In the genomic region with DNA sequence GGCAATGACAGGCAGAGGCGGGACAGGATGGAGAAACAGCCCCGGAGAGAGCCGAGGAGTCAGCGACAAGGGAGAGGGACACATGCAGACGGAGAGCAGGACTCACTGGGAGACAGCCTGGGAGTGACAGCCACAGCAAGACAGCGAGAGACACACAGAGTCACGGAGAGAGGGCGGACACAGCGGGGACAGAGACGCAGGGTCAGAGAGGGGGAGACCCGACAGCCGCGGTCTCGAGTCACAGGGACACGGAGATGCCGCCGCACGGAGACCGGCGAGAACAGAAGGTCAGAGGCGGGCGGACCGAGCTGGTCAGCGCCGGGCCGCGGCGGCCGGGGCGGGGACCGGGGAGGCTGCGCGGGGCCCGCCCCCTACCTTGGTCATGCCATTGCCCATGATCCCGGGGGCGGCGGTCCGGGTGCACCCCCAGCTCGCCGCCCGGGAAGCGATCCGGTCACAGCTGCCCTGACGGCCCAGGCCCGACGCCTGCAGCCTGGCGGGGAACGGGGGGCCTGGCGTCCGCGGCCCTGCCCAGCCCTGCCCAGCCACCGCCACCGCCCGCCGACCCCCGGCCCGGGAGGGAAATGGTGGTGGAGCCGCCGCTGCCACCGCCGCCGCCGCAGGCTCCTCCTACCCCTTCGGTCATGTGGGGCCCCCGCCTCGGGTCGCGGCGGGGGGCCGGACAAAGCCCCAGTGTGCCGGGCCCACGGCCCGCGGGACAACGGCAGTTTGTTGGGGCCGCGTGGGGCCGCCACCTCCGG, we compare ENCODE assay signal across 9 cellular contexts. TPM values are rescaled to one million over a fixed set of nuclear protein-coding genes. Genes with fewer than 3 reads are reported as not detected.
DNase-seq lines count a peak whose midpoint lies in the region; ATAC-seq, FAIRE-seq and TF ChIP-seq lines count a peak whose summit lies in the region.
"Had no signal": no experiment of that assay in that cellular context is flagged by ENCODE, and none has a peak within 500 bp of the region (broad histone marks: within the 10 kb centered on the region; RNA-seq: fewer than 3 reads in every experiment).

A gene with protein sequence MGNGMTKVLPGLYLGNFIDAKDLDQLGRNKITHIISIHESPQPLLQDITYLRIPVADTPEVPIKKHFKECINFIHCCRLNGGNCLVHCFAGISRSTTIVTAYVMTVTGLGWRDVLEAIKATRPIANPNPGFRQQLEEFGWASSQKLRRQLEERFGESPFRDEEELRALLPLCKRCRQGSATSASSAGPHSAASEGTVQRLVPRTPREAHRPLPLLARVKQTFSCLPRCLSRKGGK (minus strand): TSS at position 586 of the 761 bp plus-strand sequence. CDS start 190 bp downstream, at position 396.
A gene with protein sequence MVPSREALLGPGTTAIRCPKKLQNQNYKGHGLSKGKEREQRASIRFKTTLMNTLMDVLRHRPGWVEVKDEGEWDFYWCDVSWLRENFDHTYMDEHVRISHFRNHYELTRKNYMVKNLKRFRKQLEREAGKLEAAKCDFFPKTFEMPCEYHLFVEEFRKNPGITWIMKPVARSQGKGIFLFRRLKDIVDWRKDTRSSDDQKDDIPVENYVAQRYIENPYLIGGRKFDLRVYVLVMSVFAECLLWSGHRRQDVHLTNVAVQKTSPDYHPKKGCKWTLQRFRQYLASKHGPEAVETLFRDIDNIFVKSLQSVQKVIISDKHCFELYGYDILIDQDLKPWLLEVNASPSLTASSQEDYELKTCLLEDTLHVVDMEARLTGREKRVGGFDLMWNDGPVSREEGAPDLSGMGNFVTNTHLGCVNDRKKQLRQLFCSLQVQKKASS (plus strand): TSS at position 693 of the 761 bp plus-strand sequence. CDS start 493 bp downstream, outside the sequence.

- peak; percentile 38 for ATAC-seq in CD8-positive, alpha-beta T cell

- H3K9me3 Mint-ChIP-seq in CD8-positive, alpha-beta T cell: no peaks in the 10 kb centered on the region

- peaks cover 11% of the 10 kb centered on the region for H3K4me1 ChIP-seq in CD8-positive, alpha-beta T cell (ENCODE audit: insufficient read depth, low read length)
- H3K4me1 ChIP-seq in adrenal gland (replicated peaks in 1 of 2) (peaks cover 8 to 14% of the 10 kb centered on the region in 2 donors), prostate gland (replicated peaks) (peaks cover 3% of the 10 kb centered on the region)

- H3K27ac Mint-ChIP-seq in CD8-positive, alpha-beta T cell: no peak within 1 kb of the TSS

- H3K36me3 Mint-ChIP-seq in CD8-positive, alpha-beta T cell: no peaks in the 10 kb centered on the region

- 1 to 2% (median 1%) methylated on average over 27 to 79 of the region's 79 CpGs for WGBS in adrenal gland, 4 donors
- under 1% methylated on average over 53 of the region's 79 CpGs for WGBS in prostate gland

- FAIRE-seq in HTR-8/SVneo (lab: Jason Lieb, UNC): peak; percentile 67

- H3K27me3 ChIP-seq in CD8-positive, alpha-beta T cell (ENCODE audit: insufficient read depth, low read length): peaks cover 21% of the 10 kb centered on the region
- H3K27me3 ChIP-seq in adrenal gland (no peaks in the 10 kb centered on the region), prostate gland (replicated peaks; ENCODE audit: insufficient read depth) (no peaks in the 10 kb centered on the region)

- CTCF ChIA-PET in CD8-positive, alpha-beta T cell (lab: Charles Lee): no interaction called here

- POLR2A ChIA-PET in CD8-positive, alpha-beta T cell (lab: Charles Lee): no interaction called here

- peak within 1 kb of the TSS; percentile 90 for H3K4me3 Mint-ChIP-seq in CD8-positive, alpha-beta T cell

- peak within 1 kb of the TSS; percentile 44 for H3K4me3 ChIP-seq in CD8-positive, alpha-beta T cell (ENCODE audit: low read depth, low read length)
- H3K4me3 ChIP-seq in adrenal gland: peak within 1 kb of the TSS; percentile 28 to 97 (median 68)
- peak within 1 kb of the TSS; percentile 68 to 76 for H3K4me3 ChIP-seq in prostate gland

- intact Hi-C loops in CD8-positive, alpha-beta T cell (cut with DNase I, micrococcal nuclease): no loop called here
- intact Hi-C loops in adrenal gland (cut with DNase I): no loop called here
- intact Hi-C loops in prostate gland (cut with DNase I): no loop called here

- H3K27me3 Mint-ChIP-seq in CD8-positive, alpha-beta T cell (ENCODE audit: low read depth): peaks cover 32% of the 10 kb centered on the region

- DNase-seq in CD8-positive, alpha-beta T cell: no peak
- DNase-seq in HTR-8/SVneo (ENCODE audit: insufficient read length, low spot score) (peak; percentile 51), adrenal gland (peak; percentile 40 to 70 (median 62)), hippocampal formation (lab: John Stamatoyannopoulos, UW) (peak; percentile 39 to 79), prostate gland (ENCODE audit: low spot score) (no peak), epidermal melanocyte (ENCODE audit: insufficient read length, low spot score) (no peak), OCI-M1 (lab: John Stamatoyannopoulos, UW) (no peak), NCI-H128 (lab: John Stamatoyannopoulos, UW; ENCODE audit: unreplicated experiment) (no peak)

- no peak within 1 kb of the TSS for H3K27ac ChIP-seq in CD8-positive, alpha-beta T cell (ENCODE audit: low read depth, low read length)
- H3K27ac ChIP-seq in adrenal gland (peak within 1 kb of the TSS in 3 of 5 donors; percentile 64 to 82 (median 72)), prostate gland (peak within 1 kb of the TSS; percentile 66 to 67)

- TF ChIP-seq POLR2A in adrenal gland (IDR thresholded peaks at IDR 0.05) (peak in 1 of 2 donors; percentile 10), prostate gland (IDR thresholded peaks at IDR 0.05) (no peak)

- TF ChIP-seq CTCF in CD8-positive, alpha-beta T cell (IDR thresholded peaks at IDR 0.05): no peak
- TF ChIP-seq CTCF in adrenal gland (IDR thresholded peaks at IDR 0.05) (no peak), prostate gland (IDR thresholded peaks at IDR 0.05) (no peak)

- no peaks in the 10 kb centered on the region for H3K9me3 ChIP-seq in CD8-positive, alpha-beta T cell (ENCODE audit: low read length)
- H3K9me3 ChIP-seq in adrenal gland (replicated peaks in 1 of 3): no peaks in the 10 kb centered on the region
- no peaks in the 10 kb centered on the region for H3K9me3 ChIP-seq in prostate gland

- H3K4me1 Mint-ChIP-seq in CD8-positive, alpha-beta T cell (ENCODE audit: low read depth): peaks cover 11% of the 10 kb centered on the region

- no peaks in the 10 kb centered on the region for H3K36me3 ChIP-seq in CD8-positive, alpha-beta T cell (ENCODE audit: insufficient read depth, low read length)
- H3K36me3 ChIP-seq in adrenal gland (replicated peaks in 1 of 2) (no peaks in the 10 kb centered on the region), prostate gland (no peaks in the 10 kb centered on the region)

RNA-seq across cellular contexts. Expression of the first gene that starts in this region (rescaled TPM):
- not detected for total RNA-seq in CD8-positive, alpha-beta T cell
- 10 to 100 TPM in 2 of 8 donors, 1 to 10 TPM in 6; 3.9 to 16.1 (median 6.1) TPM for total RNA-seq in adrenal gland
- 10 to 100 TPM in 2 of 3 donors, 1 to 10 TPM in 1; 2.4 to 17.6 (median 16.2) TPM for polyA plus RNA-seq in adrenal gland
- 10 to 100 TPM in 1 of 2 donors, 1 to 10 TPM in 1; 1.7 to 57.9 TPM for total RNA-seq in prostate gland
- total RNA-seq: RPMI7951 had no signal

RNA-seq across cellular contexts. Expression of the second gene that starts in this region (rescaled TPM):
- not detected for total RNA-seq in CD8-positive, alpha-beta T cell
- total RNA-seq in adrenal gland: under 1 TPM in 3 of 8 donors, not detected in 5; 0.14 to 0.23 (median 0.16) TPM
- under 1 TPM; 0.13 to 0.88 (median 0.40) TPM for polyA plus RNA-seq in adrenal gland
- total RNA-seq in prostate gland: 1 to 10 TPM in 1 of 2 donors, not detected in 1; 1.2 TPM
- total RNA-seq: RPMI7951 had no signal

Comparison
In these comparisons a context has a peak if more than half of its experiments do, and no peak if none do; other contexts are left out.
1. Peak in ATAC-seq and H3K4me3 ChIP-seq in CD8-positive, alpha-beta T cell; RNA of the genes that start here not detected or under 1 TPM.
2. DNase-seq: peak in HTR-8/SVneo (single experiment), adrenal gland (7 of 7) and hippocampal formation (2 of 2); none in CD8-positive, alpha-beta T cell (0 of 7), prostate gland (single experiment), epidermal melanocyte (single experiment), OCI-M1 (single experiment) and NCI-H128 (single experiment).
3. Peak in every context shown above with its lines, with median percentiles within 50 percentile points of each other: H3K4me3 ChIP-seq.